In the genomic region with DNA sequence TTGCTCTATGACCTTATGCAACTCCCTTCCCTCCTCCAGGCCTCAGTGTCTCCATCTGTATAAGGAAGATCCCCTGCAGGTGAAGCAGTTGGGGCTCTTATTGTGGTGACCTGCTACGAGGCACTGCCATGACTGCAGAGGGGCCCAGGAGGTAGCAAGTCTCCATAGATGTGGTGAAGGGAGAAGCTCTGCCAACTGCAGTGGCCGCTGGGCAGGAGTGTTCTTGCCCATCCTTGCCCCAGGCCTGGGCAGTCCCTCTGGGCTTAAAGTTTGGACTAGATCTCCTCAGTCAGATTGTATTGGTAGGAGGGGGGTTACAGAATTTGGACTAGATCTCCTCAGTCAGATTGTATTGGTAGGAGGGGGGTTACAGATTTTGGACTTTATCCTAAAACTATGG, we compare ENCODE assay signal across 31 cellular contexts. TPM values are rescaled to one million over a fixed set of nuclear protein-coding genes. Genes with fewer than 3 reads are reported as not detected.
"Had no signal": no experiment of that assay in that cellular context is flagged by ENCODE, and none has a peak within 500 bp of the region (broad histone marks: within the 10 kb centered on the region; RNA-seq: fewer than 3 reads in every experiment).

No MANE protein-coding gene starts in this region.

- H3K9me3 ChIP-seq: ascending aorta, breast epithelium had no signal

- FAIRE-seq: TTC549 had no signal

- H3K4me1 ChIP-seq: ascending aorta, breast epithelium had no signal

- H3K27me3 ChIP-seq: ascending aorta, breast epithelium had no signal

- H3K36me3 ChIP-seq: breast epithelium, cardiac muscle cell had no signal

- H3K4me3 ChIP-seq: ascending aorta, breast epithelium, cardiac muscle cell had no signal

- DNase-seq: activated B cell treated with CpG ODN at 0.5 μM for 24 hours; activated CD4-positive, alpha-beta memory T cell treated with anti-CD3 and anti-CD28 coated beads, Interleukin-2, amount 10 ng/mL, durations not matched to agents 7 days and 5 days; activated CD4-positive, alpha-beta T cell treated with anti-CD3 and anti-CD28 coated beads for 4 hours; activated CD4-positive, alpha-beta T cell treated with anti-CD3 and anti-CD28 coated beads, Interleukin-2, amount 10 ng/mL, durations not matched to agents 7 days and 5 days; activated CD4-positive, alpha-beta T cell treated with anti-CD3 and anti-CD28 coated beads, Interleukin-2, amount 50 U/mL, for 48 hours; activated CD4-positive, CD25-positive, alpha-beta regulatory T cell treated with anti-CD3 and anti-CD28 coated beads, Interleukin-2, amount 50 U/mL, for 72 hours; activated CD8-positive, alpha-beta memory T cell treated with anti-CD3 and anti-CD28 coated beads for 24 hours; activated CD8-positive, alpha-beta memory T cell treated with anti-CD3 and anti-CD28 coated beads, Interleukin-2, amount 10 ng/mL, durations not matched to agents 7 days and 5 days; activated CD8-positive, alpha-beta memory T cell treated with anti-CD3 and anti-CD28 coated beads, Interleukin-2, amount 50 U/mL, for 48 hours; activated CD8-positive, alpha-beta T cell treated with anti-CD3 and anti-CD28 coated beads, Interleukin-2, amount 10 ng/mL, durations not matched to agents 7 days and 5 days; activated effector memory CD4-positive, alpha-beta T cell treated with Interleukin-2 at 50 U/mL for 16 hours; activated gamma-delta T cell; activated naive CD4-positive, alpha-beta T cell treated with Interleukin-2 at 50 U/mL for 16 hours; activated naive CD8-positive, alpha-beta T cell treated with anti-CD3 and anti-CD28 coated beads, Interleukin-2, amount 10 ng/mL, durations not matched to agents 7 days and 5 days; activated naive CD8-positive, alpha-beta T cell treated with anti-CD3 and anti-CD28 coated beads, Interleukin-2, amount 50 U/mL, for 24 hours; activated T-cell treated with anti-CD3 and anti-CD28 coated beads, Interleukin-2, amount 50 U/mL, for 24 hours; activated T-cell treated with anti-CD3 and anti-CD28 coated beads, Interleukin-2, amount 50 U/mL, for 48 hours; amygdala; anterior cingulate cortex; caudate nucleus; cerebellar nuclear complex; T-helper 1 cell; T-helper 2 cell; T-helper 9 cell had no signal

- H3K27ac ChIP-seq: ascending aorta, breast epithelium, cardiac muscle cell, VCaP had no signal

RNA-seq across cellular contexts. Expression of a gene that starts 12.2 kb away (rescaled TPM):
- total RNA-seq: activated B cell treated with CpG ODN at 0.5 μM for 24 hours; activated CD4-positive, alpha-beta memory T cell treated with anti-CD3 and anti-CD28 coated beads, Interleukin-2, amount 10 ng/mL, durations not matched to agents 7 days and 5 days; activated CD4-positive, alpha-beta T cell treated with anti-CD3 and anti-CD28 coated beads, Interleukin-2, amount 10 ng/mL, durations not matched to agents 7 days and 5 days; activated CD8-positive, alpha-beta memory T cell treated with anti-CD3 and anti-CD28 coated beads, Interleukin-2, amount 10 ng/mL, durations not matched to agents 7 days and 5 days; activated CD8-positive, alpha-beta T cell treated with anti-CD3 and anti-CD28 coated beads, Interleukin-2, amount 10 ng/mL, durations not matched to agents 7 days and 5 days; activated naive CD8-positive, alpha-beta T cell treated with anti-CD3 and anti-CD28 coated beads, Interleukin-2, amount 10 ng/mL, durations not matched to agents 7 days and 5 days; activated T-helper 2 cell treated with anti-CD3 and anti-CD28 coated beads, Interferon-gamma antibody, Interleukin-2, Interleukin-4, amounts not matched to agents 10 μg/mL and 5 μg/mL and 100 μg/mL, durations not matched to agents 14 hours and 24 hours and 36 hours; ascending aorta; cardiac muscle cell; chondrocyte had no signal
- polyA plus RNA-seq: cardiac muscle cell had no signal

RNA-seq across cellular contexts. Expression of a gene that starts 20.5 kb away (rescaled TPM):
- total RNA-seq: activated B cell treated with CpG ODN at 0.5 μM for 24 hours; activated CD4-positive, alpha-beta memory T cell treated with anti-CD3 and anti-CD28 coated beads, Interleukin-2, amount 10 ng/mL, durations not matched to agents 7 days and 5 days; activated CD4-positive, alpha-beta T cell treated with anti-CD3 and anti-CD28 coated beads, Interleukin-2, amount 10 ng/mL, durations not matched to agents 7 days and 5 days; activated CD8-positive, alpha-beta memory T cell treated with anti-CD3 and anti-CD28 coated beads, Interleukin-2, amount 10 ng/mL, durations not matched to agents 7 days and 5 days; activated CD8-positive, alpha-beta T cell treated with anti-CD3 and anti-CD28 coated beads, Interleukin-2, amount 10 ng/mL, durations not matched to agents 7 days and 5 days; activated naive CD8-positive, alpha-beta T cell treated with anti-CD3 and anti-CD28 coated beads, Interleukin-2, amount 10 ng/mL, durations not matched to agents 7 days and 5 days; activated T-helper 2 cell treated with anti-CD3 and anti-CD28 coated beads, Interferon-gamma antibody, Interleukin-2, Interleukin-4, amounts not matched to agents 10 μg/mL and 5 μg/mL and 100 μg/mL, durations not matched to agents 14 hours and 24 hours and 36 hours; ascending aorta; breast epithelium; cardiac muscle cell; chondrocyte had no signal
- polyA plus RNA-seq: cardiac muscle cell had no signal
